Comparison of ENCODE assay signal across 11 cellular contexts in genomic region chr16:400061-400540, GRCh38. TPM values are rescaled to one million over a fixed set of nuclear protein-coding genes. Genes with fewer than 3 reads are reported as not detected.
DNase-seq lines count a peak whose midpoint lies in the region; ATAC-seq, FAIRE-seq and TF ChIP-seq lines count a peak whose summit lies in the region.
"Had no signal": no experiment of that assay in that cellular context is flagged by ENCODE, and none has a peak within 500 bp of the region (broad histone marks: within the 10 kb centered on the region; RNA-seq: fewer than 3 reads in every experiment).

No MANE protein-coding gene starts in this region.

- H3K27me3 ChIP-seq in keratinocyte (ENCODE audit: control insufficient read depth, extremely low read depth, insufficient read depth, low read length) (no peaks in the 10 kb centered on the region), tibial artery (no peaks in the 10 kb centered on the region)

- H3K4me1 ChIP-seq in keratinocyte (ENCODE audit: control insufficient read depth, extremely low read depth, insufficient read depth, low read length) (peaks cover 7% of the 10 kb centered on the region), tibial artery (peaks cover 0 to 34% (median 20%) of the 10 kb centered on the region in 4 donors)

- CTCF ChIA-PET in activated naive CD4-positive, alpha-beta T cell treated with anti-CD3 and anti-CD28 coated beads, Interleukin-2, amount 10 ng/mL, durations not matched to agents 7 days and 5 days (lab: Charles Lee): interaction anchor here (1.0 kb wide), 1 partner anchor 334 kb away, joined by 3 read pairs; no protein-coding TSS in a partner anchor
- CTCF ChIA-PET in activated CD4-positive, alpha-beta memory T cell treated with anti-CD3 and anti-CD28 coated beads for 36 hours (lab: Charles Lee): interaction anchor here (0.9 to 1.1 kb wide), 2 partner anchors 18 to 24 kb away, joined by 4 read pairs; partner anchors contain the start of gene PGAP6

- dilution Hi-C loops in keratinocyte (cut with MboI; ENCODE audit: extremely low pct_ligation_motif_present, low sequenced_read_pairs): no loop called here

- TF ChIP-seq CTCF in keratinocyte (optimal IDR thresholded peaks at IDR 0.05 in 1 of 3, IDR thresholded peaks at IDR 0.05 in 1 of 3, conservative IDR thresholded peaks at IDR 0.05 in 1 of 3; ENCODE audit: extremely low read depth in 1 of 3, insufficient read depth in 2 of 3, low read length in 3 of 3): no peak
- TF ChIP-seq CTCF in tibial artery (IDR thresholded peaks at IDR 0.05): no peak

- H3K27ac Mint-ChIP-seq in activated naive CD4-positive, alpha-beta T cell treated with anti-CD3 and anti-CD28 coated beads, Interleukin-2, amount 10 ng/mL, durations not matched to agents 7 days and 5 days: peak overlapping the region; percentile 92
- H3K27ac Mint-ChIP-seq in activated CD4-positive, alpha-beta memory T cell treated with anti-CD3 and anti-CD28 coated beads for 36 hours: peak overlapping the region; percentile 82

- H2AFZ ChIP-seq in keratinocyte (ENCODE audit: control insufficient read depth, low read length): no peak overlapping the region

- H3K79me2 ChIP-seq in keratinocyte (ENCODE audit: control insufficient read depth, insufficient read depth, low read length): no peaks in the 10 kb centered on the region

- H3K4me3 Mint-ChIP-seq in activated naive CD4-positive, alpha-beta T cell treated with anti-CD3 and anti-CD28 coated beads, Interleukin-2, amount 10 ng/mL, durations not matched to agents 7 days and 5 days: peak overlapping the region; percentile 81
- H3K4me3 Mint-ChIP-seq in activated CD4-positive, alpha-beta memory T cell treated with anti-CD3 and anti-CD28 coated beads for 36 hours: peak overlapping the region; percentile 84

- intact Hi-C loops in activated CD4-positive, alpha-beta memory T cell treated with anti-CD3 and anti-CD28 coated beads for 36 hours (cut with micrococcal nuclease): loop anchor here (1.0 to 2.0 kb wide), 2 partner anchors 25 to 47 kb away; partner anchors contain the start of genes AXIN1 and RAB11FIP3
- intact Hi-C loops in tibial artery (cut with DNase I; ENCODE audit: low total_unique reads): loop anchor here (5.0 kb wide), 1 partner anchor 48 kb away; the partner anchor contains the start of gene AXIN1

- DNase-seq in activated naive CD4-positive, alpha-beta T cell treated with anti-CD3 and anti-CD28 coated beads, Interleukin-2, amount 10 ng/mL, durations not matched to agents 7 days and 5 days: no peak
- no peak for DNase-seq in activated naive CD4-positive, alpha-beta T cell treated with anti-CD3 and anti-CD28 coated beads, Interleukin-2, amount 50 U/mL, for 16 hours
- DNase-seq in activated CD4-positive, alpha-beta memory T cell treated with anti-CD3 and anti-CD28 coated beads for 36 hours: no peak
- DNase-seq in keratinocyte (ENCODE audit: low read depth, low spot score): no peak
- no peak for DNase-seq in tibial artery
- no peak for DNase-seq in ureter (ENCODE audit: low spot score)
- no peak for DNase-seq in kidney glomerular epithelial cell (lab: John Stamatoyannopoulos, UW)
- DNase-seq: activated CD4-positive, CD25-positive, alpha-beta regulatory T cell; effector CD8-positive, alpha-beta T cell; NCI-H1092 had no signal

- no peak overlapping the region for H3K27ac ChIP-seq in keratinocyte (ENCODE audit: control insufficient read depth, insufficient read depth, low read length)
- H3K27ac ChIP-seq in tibial artery: peak overlapping the region; percentile 83 to 95

- H3K9me3 Mint-ChIP-seq in activated naive CD4-positive, alpha-beta T cell treated with anti-CD3 and anti-CD28 coated beads, Interleukin-2, amount 10 ng/mL, durations not matched to agents 7 days and 5 days: no peaks in the 10 kb centered on the region
- no peaks in the 10 kb centered on the region for H3K9me3 Mint-ChIP-seq in activated CD4-positive, alpha-beta memory T cell treated with anti-CD3 and anti-CD28 coated beads for 36 hours

- peaks cover 34% of the 10 kb centered on the region for H3K4me1 Mint-ChIP-seq in activated naive CD4-positive, alpha-beta T cell treated with anti-CD3 and anti-CD28 coated beads, Interleukin-2, amount 10 ng/mL, durations not matched to agents 7 days and 5 days
- peaks cover 24% of the 10 kb centered on the region for H3K4me1 Mint-ChIP-seq in activated CD4-positive, alpha-beta memory T cell treated with anti-CD3 and anti-CD28 coated beads for 36 hours (ENCODE audit: low read depth)

- H3K36me3 ChIP-seq in keratinocyte (ENCODE audit: control insufficient read depth in 2 of 2, extremely low read depth in 1 of 2, insufficient read depth in 2 of 2, low read length in 2 of 2) (peaks cover 2 to 7% of the 10 kb centered on the region in 2 experiments), tibial artery (peaks cover 0 to 17% (median 0%) of the 10 kb centered on the region in 3 donors)

- H3K27me3 Mint-ChIP-seq in activated naive CD4-positive, alpha-beta T cell treated with anti-CD3 and anti-CD28 coated beads, Interleukin-2, amount 10 ng/mL, durations not matched to agents 7 days and 5 days: peaks cover 18% of the 10 kb centered on the region
- no peaks in the 10 kb centered on the region for H3K27me3 Mint-ChIP-seq in activated CD4-positive, alpha-beta memory T cell treated with anti-CD3 and anti-CD28 coated beads for 36 hours

- no peaks in the 10 kb centered on the region for H3K9me3 ChIP-seq in keratinocyte (ENCODE audit: control insufficient read depth, low read depth, low read length)
- no peaks in the 10 kb centered on the region for H3K9me3 ChIP-seq in tibial artery

- peak overlapping the region; percentile 82 for H3K4me2 ChIP-seq in keratinocyte (ENCODE audit: control insufficient read depth, extremely low read depth, insufficient read depth, low read depth, low read length)

- POLR2A ChIA-PET in activated CD4-positive, alpha-beta memory T cell treated with anti-CD3 and anti-CD28 coated beads for 36 hours (lab: Charles Lee): interaction anchor here (1.4 kb wide), 1 partner anchor 347 kb away, joined by 3 read pairs; the partner anchor contains the start of genes POLR3K and SNRNP25

- peaks cover 1% of the 10 kb centered on the region for H3K36me3 Mint-ChIP-seq in activated naive CD4-positive, alpha-beta T cell treated with anti-CD3 and anti-CD28 coated beads, Interleukin-2, amount 10 ng/mL, durations not matched to agents 7 days and 5 days
- no peaks in the 10 kb centered on the region for H3K36me3 Mint-ChIP-seq in activated CD4-positive, alpha-beta memory T cell treated with anti-CD3 and anti-CD28 coated beads for 36 hours

- ATAC-seq in GM19023 (IDR thresholded peaks at IDR 0.05; ENCODE audit: unreplicated experiment): no peak

- H3K9ac ChIP-seq in keratinocyte (ENCODE audit: control insufficient read depth, extremely low read depth, insufficient read depth, low read length): no peak overlapping the region

- H3K9me1 ChIP-seq in keratinocyte (ENCODE audit: control insufficient read depth, extremely low read depth, insufficient read depth, low read length): no peaks in the 10 kb centered on the region

- no peak for FAIRE-seq in keratinocyte (lab: Jason Lieb, UNC)

- H3K4me3 ChIP-seq in keratinocyte (ENCODE audit: control insufficient read depth in 2 of 3, extremely low read depth in 1 of 3, insufficient read depth in 2 of 3, low read depth in 1 of 3, low read length in 3 of 3) (no peak overlapping the region), tibial artery (peak overlapping the region; percentile 69 to 87)

- H4K20me1 ChIP-seq in keratinocyte (ENCODE audit: control insufficient read depth, extremely low read depth, insufficient read depth, low read length): no peaks in the 10 kb centered on the region

RNA-seq across cellular contexts. Expression of gene DECR2, which starts 1.6 kb away (rescaled TPM):
- 1 to 10 TPM; 8.5 to 8.8 TPM for total RNA-seq in activated CD4-positive, alpha-beta memory T cell treated with anti-CD3 and anti-CD28 coated beads for 36 hours
- 14.2 to 28.1 TPM (median 18.8 TPM) in 3 replicates for polyA plus RNA-seq in keratinocyte
- polyA plus RNA-seq in keratinocyte (2011; ENCODE audit: low read depth): 3.4 TPM
- polyA plus RNA-seq in keratinocyte (2011; cell fraction: cytosol; rRNA removed): 11.2 and 27.9 TPM in 2 replicates
- polyA plus RNA-seq in keratinocyte (2011; cell fraction: nucleus; rRNA removed): 49.1 and 72.8 TPM in 2 replicates
- 18.5 and 22.1 TPM in 2 replicates for polyA plus RNA-seq in keratinocyte (2012; ENCODE audit: low replicate concordance)
- polyA minus RNA-seq in keratinocyte: 11.0 to 15.0 TPM (median 14.6 TPM) in 3 replicates
- 36.4 TPM for polyA minus RNA-seq in keratinocyte (2011; cell fraction: cytosol; rRNA and poly(A)+ RNA removed)
- polyA minus RNA-seq in keratinocyte (2011; cell fraction: nucleus; rRNA and poly(A)+ RNA removed): 16.1 and 16.4 TPM in 2 replicates
- 17.5 TPM for total RNA-seq in ureter

RNA-seq across cellular contexts. Expression of gene NME4, which starts 3.1 kb away (rescaled TPM):
- 10 to 100 TPM; 62.1 to 62.5 TPM for total RNA-seq in activated CD4-positive, alpha-beta memory T cell treated with anti-CD3 and anti-CD28 coated beads for 36 hours
- 140 to 246 TPM (median 141 TPM) in 3 replicates for polyA plus RNA-seq in keratinocyte
- polyA plus RNA-seq in keratinocyte (2011; ENCODE audit: low read depth): 14.3 TPM
- polyA plus RNA-seq in keratinocyte (2011; cell fraction: cytosol; rRNA removed): 135 and 258 TPM in 2 replicates
- polyA plus RNA-seq in keratinocyte (2011; cell fraction: nucleus; rRNA removed): 64.4 and 78.5 TPM in 2 replicates
- polyA plus RNA-seq in keratinocyte (2012; ENCODE audit: low replicate concordance): 69.8 and 219 TPM in 2 replicates
- polyA minus RNA-seq in keratinocyte: 73.3 to 166 TPM (median 132 TPM) in 3 replicates
- 233 TPM for polyA minus RNA-seq in keratinocyte (2011; cell fraction: cytosol; rRNA and poly(A)+ RNA removed)
- polyA minus RNA-seq in keratinocyte (2011; cell fraction: nucleus; rRNA and poly(A)+ RNA removed): 24.5 and 31.2 TPM in 2 replicates
- total RNA-seq in ureter: 121 TPM

RNA-seq across cellular contexts. Expression of gene PGAP6, which starts 18.3 kb away (rescaled TPM):
- total RNA-seq in activated CD4-positive, alpha-beta memory T cell treated with anti-CD3 and anti-CD28 coated beads for 36 hours: 10 to 100 TPM; 30.6 to 31.5 TPM
- 25.5 to 47.7 TPM (median 46.7 TPM) in 3 replicates for polyA plus RNA-seq in keratinocyte
- 11.1 TPM for polyA plus RNA-seq in keratinocyte (2011; ENCODE audit: low read depth)
- 31.2 and 69.0 TPM in 2 replicates for polyA plus RNA-seq in keratinocyte (2011; cell fraction: cytosol; rRNA removed)
- 73.9 and 87.9 TPM in 2 replicates for polyA plus RNA-seq in keratinocyte (2011; cell fraction: nucleus; rRNA removed)
- 17.3 and 45.4 TPM in 2 replicates for polyA plus RNA-seq in keratinocyte (2012; ENCODE audit: low replicate concordance)
- 59.0 to 184 TPM (median 84.8 TPM) in 3 replicates for polyA minus RNA-seq in keratinocyte
- 97.6 TPM for polyA minus RNA-seq in keratinocyte (2011; cell fraction: cytosol; rRNA and poly(A)+ RNA removed)
- polyA minus RNA-seq in keratinocyte (2011; cell fraction: nucleus; rRNA and poly(A)+ RNA removed): 39.6 and 42.3 TPM in 2 replicates
- 37.6 TPM for total RNA-seq in ureter

RNA-seq across cellular contexts. Expression of gene RAB11FIP3, which starts 25.3 kb away (rescaled TPM):
- total RNA-seq in activated CD4-positive, alpha-beta memory T cell treated with anti-CD3 and anti-CD28 coated beads for 36 hours: 10 to 100 TPM; 14.8 to 18.4 TPM
- 6.0 to 10.0 TPM (median 6.4 TPM) in 3 replicates for polyA plus RNA-seq in keratinocyte
- polyA plus RNA-seq in keratinocyte (2011; ENCODE audit: low read depth): 23.7 TPM
- 6.0 and 11.7 TPM in 2 replicates for polyA plus RNA-seq in keratinocyte (2011; cell fraction: cytosol; rRNA removed)
- 21.5 and 31.5 TPM in 2 replicates for polyA plus RNA-seq in keratinocyte (2011; cell fraction: nucleus; rRNA removed)
- 15.1 and 21.1 TPM in 2 replicates for polyA plus RNA-seq in keratinocyte (2012; ENCODE audit: low replicate concordance)
- 10.6 to 22.2 TPM (median 12.6 TPM) in 3 replicates for polyA minus RNA-seq in keratinocyte
- polyA minus RNA-seq in keratinocyte (2011; cell fraction: cytosol; rRNA and poly(A)+ RNA removed): 16.9 TPM
- 16.5 and 17.5 TPM in 2 replicates for polyA minus RNA-seq in keratinocyte (2011; cell fraction: nucleus; rRNA and poly(A)+ RNA removed)
- total RNA-seq in ureter: 42.0 TPM

RNA-seq across cellular contexts. Expression of gene MRPL28, which starts 29.8 kb away (rescaled TPM):
- 10 to 100 TPM; 76.8 to 77.3 TPM for total RNA-seq in activated CD4-positive, alpha-beta memory T cell treated with anti-CD3 and anti-CD28 coated beads for 36 hours
- 115 to 142 TPM (median 128 TPM) in 3 replicates for polyA plus RNA-seq in keratinocyte
- 15.8 TPM for polyA plus RNA-seq in keratinocyte (2011; ENCODE audit: low read depth)
- 91.8 and 171 TPM in 2 replicates for polyA plus RNA-seq in keratinocyte (2011; cell fraction: cytosol; rRNA removed)
- 77.5 and 95.9 TPM in 2 replicates for polyA plus RNA-seq in keratinocyte (2011; cell fraction: nucleus; rRNA removed)
- polyA plus RNA-seq in keratinocyte (2012; ENCODE audit: low replicate concordance): 49.9 and 148 TPM in 2 replicates
- polyA minus RNA-seq in keratinocyte: 50.2 to 87.3 TPM (median 56.9 TPM) in 3 replicates
- 83.3 TPM for polyA minus RNA-seq in keratinocyte (2011; cell fraction: cytosol; rRNA and poly(A)+ RNA removed)
- polyA minus RNA-seq in keratinocyte (2011; cell fraction: nucleus; rRNA and poly(A)+ RNA removed): 23.4 and 27.0 TPM in 2 replicates
- 56.6 TPM for total RNA-seq in ureter

Comparison
In these comparisons a context has a peak if more than half of its experiments do, and no peak if none do; other contexts are left out.
1. H3K4me3 ChIP-seq: peak in tibial artery (2 of 2); none in keratinocyte (0 of 3).